Comparison of ENCODE assay signal across 18 cellular contexts in the genomic region with DNA sequence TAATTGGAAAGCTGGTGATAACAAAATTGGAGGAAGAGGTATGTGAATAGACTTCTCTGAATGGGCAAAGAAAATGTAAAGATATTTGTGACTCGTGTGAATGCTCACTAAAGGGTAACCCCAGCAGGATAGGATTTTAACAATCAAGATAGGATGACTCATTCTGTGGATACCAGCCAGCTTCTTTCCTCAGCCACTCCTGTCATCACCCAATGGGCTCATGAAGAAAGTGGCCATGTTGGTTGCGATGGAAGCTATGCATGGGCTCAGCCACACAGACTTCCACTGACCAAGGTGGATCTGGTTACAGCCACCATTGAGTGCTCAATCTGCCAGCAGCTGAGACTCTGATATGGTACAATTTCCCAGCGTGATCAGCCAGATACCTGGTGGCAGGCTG. TPM values are rescaled to one million over a fixed set of nuclear protein-coding genes. Genes with fewer than 3 reads are reported as not detected.
DNase-seq lines count a peak whose midpoint lies in the region; ATAC-seq, FAIRE-seq and TF ChIP-seq lines count a peak whose summit lies in the region.
"Had no signal": no experiment of that assay in that cellular context is flagged by ENCODE, and none has a peak within 500 bp of the region (broad histone marks: within the 10 kb centered on the region; RNA-seq: fewer than 3 reads in every experiment).

No MANE protein-coding gene starts in this region.

- 10% methylated on average over 3 of the region's 3 CpGs for WGBS in K562 (ENCODE audit: insufficient coverage, low coverage, missing lambda C conversion rate)

- H3K27ac ChIP-seq in K562 (ENCODE audit: extremely low read depth, low read depth, low read length) (peak overlapping the region; percentile 12; the same call in 1 of the 3 replicates), tibial artery (no peak overlapping the region)
- H3K27ac ChIP-seq: SK-N-MC, uterus had no signal

- H3K4me3 ChIP-seq in K562: no peak overlapping the region
- no peak overlapping the region for H3K4me3 ChIP-seq in tibial artery
- H3K4me3 ChIP-seq: SK-N-MC, uterus had no signal

- no peaks in the 10 kb centered on the region for H3K36me3 ChIP-seq in K562 (ENCODE audit: control insufficient read depth, insufficient read depth, low read length)
- H3K36me3 ChIP-seq in tibial artery: no peaks in the 10 kb centered on the region
- H3K36me3 ChIP-seq: uterus had no signal

- H3K4me1 ChIP-seq in K562 (replicated peaks in 1 of 2; ENCODE audit: control insufficient read depth in 2 of 2, insufficient read depth in 2 of 2, low read length in 2 of 2) (peaks cover 4 to 22% of the 10 kb centered on the region in 2 experiments; a peak in 3 of 5 replicates), tibial artery (no peaks in the 10 kb centered on the region)
- H3K4me1 ChIP-seq: uterus had no signal

- TF ChIP-seq POLR2A in K562 (conservative IDR thresholded peaks at IDR 0.05): no peak

- H3K9me3 ChIP-seq in K562 (replicated peaks; ENCODE audit: control insufficient read depth, insufficient read depth, low read depth, low read length): peaks cover 8% of the 10 kb centered on the region
- peaks cover 0 to 5% (median 0%) of the 10 kb centered on the region in 3 donors for H3K9me3 ChIP-seq in tibial artery
- H3K9me3 ChIP-seq: uterus had no signal

- no peaks in the 10 kb centered on the region for H3K9me1 ChIP-seq in K562 (ENCODE audit: control insufficient read depth, insufficient read depth, low read length)

- DNase-seq in ELR (ENCODE audit: low read depth) (peak; percentile 67), M059J (ENCODE audit: low read depth) (peak; percentile 72), K562 (ENCODE audit: extremely low read depth in 1 of 4, low spot score in 3 of 4) (peak in 1 of 4 experiments; percentile 54), glomerular visceral epithelial cell (ENCODE audit: extremely low spot score) (peak; percentile 5), NCI-H2029 (lab: John Stamatoyannopoulos, UW) (no peak), tibial artery (no peak)
- DNase-seq in stimulated activated CD4-positive, alpha-beta T cell treated with anti-CD3 and anti-CD28 coated beads, Interleukin-2, amount 100 ng/mL, for 24 hours: no peak
- DNase-seq: activated CD4-positive, alpha-beta T cell treated with anti-CD3 and anti-CD28 coated beads for 4 hours; activated naive CD4-positive, alpha-beta T cell treated with Interleukin-2 at 50 U/mL for 16 hours; hippocampal formation; KBM-7; NCI-H1105; nucleus accumbens; right cardiac atrium; uterus had no signal

- TF ChIP-seq CTCF in K562 (IDR thresholded peaks at IDR 0.05 in 2 of 3, conservative IDR thresholded peaks at IDR 0.05 in 1 of 3; ENCODE audit: insufficient read depth in 2 of 3, low read depth in 1 of 3, low read length in 3 of 3) (no peak), tibial artery (IDR thresholded peaks at IDR 0.05) (no peak)

- no TSS peak for BruUV-seq in K562 (replicated peaks; lab: Mats Ljungman, UMichigan)

- no peak for TF ChIP-seq EP300 in K562 (IDR thresholded peaks at IDR 0.05; ENCODE audit: low read length)

- no peak overlapping the region for H3K9ac ChIP-seq in K562 (ENCODE audit: insufficient read depth in 1 of 2, low read depth in 2 of 2, low read length in 2 of 2)

- FAIRE-seq in K562 (lab: Jason Lieb, UNC): no peak

- no peaks in the 10 kb centered on the region for H3K27me3 ChIP-seq in K562 (ENCODE audit: control insufficient read depth in 2 of 2, insufficient read depth in 2 of 2, low read length in 2 of 2)
- no peaks in the 10 kb centered on the region for H3K27me3 ChIP-seq in tibial artery
- H3K27me3 ChIP-seq: uterus had no signal

- CTCF ChIA-PET in K562 (lab: Yijun Ruan, JAX; ENCODE audit: low intra/inter-chr PET ratio): no interaction called here

- in situ Hi-C loops in K562 (cut with MboI): no loop called here

- intact Hi-C loops in K562 (cut with micrococcal nuclease) (loop anchor here (10.0 kb wide), 1 partner anchor 62 kb away; no protein-coding TSS in a partner anchor), tibial artery (cut with DNase I; ENCODE audit: low total_unique reads) (no loop called here)

- ATAC-seq in K562 (peak; percentile 73), HG03460 (IDR thresholded peaks at IDR 0.05; ENCODE audit: unreplicated experiment) (no peak)
- ATAC-seq: esophagus mucosa, right cardiac atrium had no signal

- H4K20me1 ChIP-seq in K562 (replicated peaks; ENCODE audit: control insufficient read depth, insufficient read depth, low read length): no peaks in the 10 kb centered on the region

- peak overlapping the region; percentile 66; the same call in 1 of the 2 replicates for H2AFZ ChIP-seq in K562 (ENCODE audit: low read depth, low read length)

- POLR2A ChIA-PET in K562 (lab: Yijun Ruan, JAX): no interaction called here

- no peak; a peak in 1 of 4 replicates for TF ChIP-seq RAD21 in K562 (CRISPR knock-in tag; conservative IDR thresholded peaks at IDR 0.05 in 1 of 2, IDR thresholded peaks at IDR 0.05 in 1 of 2)

- H3K4me2 ChIP-seq in K562 (ENCODE audit: insufficient read depth, low read length): no peak overlapping the region

- H3K79me2 ChIP-seq in K562 (ENCODE audit: control insufficient read depth, insufficient read depth, low read length): no peaks in the 10 kb centered on the region

TF ChIP-seq in K562, 482 proteins besides CTCF, POLR2A, EP300 and RAD21 (continues in another document):
- TF ChIP-seq JUN (IDR thresholded peaks at IDR 0.05; ENCODE audit: borderline replicate concordance, low read depth, low read length): peak; percentile 49; the same call in 1 of the 2 replicates
- TF ChIP-seq JUN (CRISPR knock-in tag; IDR thresholded peaks at IDR 0.05; ENCODE audit: borderline replicate concordance): no peak
- 0 out of 2 replicates have a peak, but pooled peaks have one; percentile 35 for TF ChIP-seq CC2D1A (IDR thresholded peaks at IDR 0.05)
- TF ChIP-seq, protein P1, sequence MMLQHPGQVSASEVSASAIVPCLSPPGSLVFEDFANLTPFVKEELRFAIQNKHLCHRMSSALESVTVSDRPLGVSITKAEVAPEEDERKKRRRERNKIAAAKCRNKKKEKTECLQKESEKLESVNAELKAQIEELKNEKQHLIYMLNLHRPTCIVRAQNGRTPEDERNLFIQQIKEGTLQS (IDR thresholded peaks at IDR 0.05): peak; percentile 88
- TF ChIP-seq, protein P1 (CRISPR knock-in tag; conservative IDR thresholded peaks at IDR 0.05): no peak
- TF ChIP-seq MEIS2 (IDR thresholded peaks at IDR 0.05; ENCODE audit: partially characterized antibody): peak; percentile 47
- no peak for TF ChIP-seq MTA3 (IDR thresholded peaks at IDR 0.05; ENCODE audit: borderline replicate concordance)
- TF ChIP-seq, protein P2, sequence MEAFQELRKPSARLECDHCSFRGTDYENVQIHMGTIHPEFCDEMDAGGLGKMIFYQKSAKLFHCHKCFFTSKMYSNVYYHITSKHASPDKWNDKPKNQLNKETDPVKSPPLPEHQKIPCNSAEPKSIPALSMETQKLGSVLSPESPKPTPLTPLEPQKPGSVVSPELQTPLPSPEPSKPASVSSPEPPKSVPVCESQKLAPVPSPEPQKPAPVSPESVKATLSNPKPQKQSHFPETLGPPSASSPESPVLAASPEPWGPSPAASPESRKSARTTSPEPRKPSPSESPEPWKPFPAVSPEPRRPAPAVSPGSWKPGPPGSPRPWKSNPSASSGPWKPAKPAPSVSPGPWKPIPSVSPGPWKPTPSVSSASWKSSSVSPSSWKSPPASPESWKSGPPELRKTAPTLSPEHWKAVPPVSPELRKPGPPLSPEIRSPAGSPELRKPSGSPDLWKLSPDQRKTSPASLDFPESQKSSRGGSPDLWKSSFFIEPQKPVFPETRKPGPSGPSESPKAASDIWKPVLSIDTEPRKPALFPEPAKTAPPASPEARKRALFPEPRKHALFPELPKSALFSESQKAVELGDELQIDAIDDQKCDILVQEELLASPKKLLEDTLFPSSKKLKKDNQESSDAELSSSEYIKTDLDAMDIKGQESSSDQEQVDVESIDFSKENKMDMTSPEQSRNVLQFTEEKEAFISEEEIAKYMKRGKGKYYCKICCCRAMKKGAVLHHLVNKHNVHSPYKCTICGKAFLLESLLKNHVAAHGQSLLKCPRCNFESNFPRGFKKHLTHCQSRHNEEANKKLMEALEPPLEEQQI (IDR thresholded peaks at IDR 0.05): peak; percentile 55; the same call in 1 of the 2 replicates
- TF ChIP-seq SREBF2 (CRISPR knock-in tag; IDR thresholded peaks at IDR 0.05): no peak

RNA-seq across cellular contexts. Expression of a gene that starts 40.9 kb away (rescaled TPM):
- total RNA-seq in M059J (2014; rRNA removed; shearing (Covaris generic)): not detected in 2 replicates
- not detected in 2 replicates for total RNA-seq in K562 (2011; cell fraction: chromatin; rRNA removed; ENCODE audit: low replicate concordance)
- not detected in 2 replicates for total RNA-seq in K562 (2011; cell fraction: nucleolus; rRNA removed)
- not detected in 2 replicates for total RNA-seq in K562 (2011; cell fraction: nucleoplasm; rRNA removed)
- total RNA-seq in K562 (2014; rRNA removed): not detected in 2 replicates
- total RNA-seq in K562 (2014; rRNA removed; fragmentation: Illumina TruSeq; extraction: Trizol): not detected in 2 replicates
- not detected in 2 replicates for total RNA-seq in K562 (2015; rRNA removed; fragmentation: Illumina TruSeq; extraction: Trizol)
- not detected in 2 replicates for total RNA-seq in K562 (2021)
- not detected in 2 replicates for polyA plus RNA-seq in K562 (2011; rRNA removed)
- not detected in 2 replicates for polyA plus RNA-seq in K562 (2011; cell fraction: cytosol; rRNA removed)
- polyA plus RNA-seq in K562 (2011; cell fraction: nucleus; rRNA removed): not detected in 2 replicates
- polyA plus RNA-seq in K562 (2012): not detected in 2 replicates
- not detected in 2 replicates for polyA plus RNA-seq in K562 (2014; fragmentation: Illumina TruSeq; extraction: Trizol)
- not detected for polyA plus RNA-seq in K562 (2014; fragmentation: Nextera tagmentation; extraction: Ambion mirVana)
- polyA plus RNA-seq in K562 (2014; rRNA removed): not detected in 2 replicates
- not detected in 2 replicates for polyA minus RNA-seq in K562 (2011; rRNA and poly(A)+ RNA removed)
- not detected in 2 replicates for polyA minus RNA-seq in K562 (2011; cell fraction: cytosol; rRNA and poly(A)+ RNA removed)
- polyA minus RNA-seq in K562 (2011; cell fraction: nucleus; rRNA and poly(A)+ RNA removed): not detected in 2 replicates
- total RNA-seq: esophagus mucosa, uterus had no signal

Comparison
In these comparisons a context has a peak if more than half of its experiments do, and no peak if none do; other contexts are left out.
1. DNase-seq: peak in ELR (single experiment), M059J (single experiment) and glomerular visceral epithelial cell (single experiment); none in NCI-H2029 (single experiment), tibial artery (0 of 2) and stimulated activated CD4-positive, alpha-beta T cell treated with anti-CD3 and anti-CD28 coated beads, Interleukin-2, amount 100 ng/mL, for 24 hours (0 of 2).